In the genomic region with DNA sequence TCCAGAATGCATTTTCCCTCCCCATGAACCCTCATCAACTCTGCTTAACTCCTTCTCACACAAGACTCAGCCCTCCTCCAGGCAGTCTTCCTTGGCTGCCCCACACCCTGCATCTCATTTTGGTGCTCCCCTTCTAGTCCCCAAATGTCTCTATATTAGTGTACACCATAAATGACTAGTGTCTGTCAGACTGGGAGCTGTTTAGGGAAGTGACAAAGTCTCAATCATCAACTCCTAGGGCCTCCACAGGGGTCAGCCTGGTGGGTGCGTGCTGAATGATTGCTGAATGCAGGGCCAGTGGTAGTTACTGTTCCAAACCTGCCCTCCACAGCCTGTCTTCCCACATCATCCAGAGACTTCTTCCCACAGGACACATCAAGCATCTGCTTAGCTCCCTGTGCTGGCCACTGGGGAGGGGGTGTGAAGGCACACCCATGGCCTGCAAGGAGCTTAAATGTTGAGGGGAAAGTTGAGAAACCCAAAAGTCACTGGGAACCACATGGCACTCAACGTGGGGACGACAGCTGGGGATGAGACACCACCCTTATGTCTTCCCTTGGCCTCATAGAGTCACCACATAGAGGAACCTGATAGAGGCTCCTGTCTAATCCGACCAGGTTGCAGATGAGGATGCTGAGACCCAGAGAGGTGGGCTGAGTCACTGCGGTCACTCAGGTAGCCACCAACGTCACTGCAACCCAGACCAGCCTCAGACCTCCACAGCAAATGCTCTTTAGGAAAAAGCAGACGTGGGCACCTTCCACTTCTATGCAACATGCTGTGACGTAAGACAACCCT, we compare ENCODE assay signal across 11 cellular contexts.
DNase-seq lines count a peak whose midpoint lies in the region; ATAC-seq lines count a peak whose summit lies in the region.
"Had no signal": no experiment of that assay in that cellular context is flagged by ENCODE, and none has a peak within 500 bp of the region (broad histone marks: within the 10 kb centered on the region; RNA-seq: fewer than 3 reads in every experiment).

No MANE protein-coding gene starts in this region.

- no peaks in the 10 kb centered on the region for H3K36me3 Mint-ChIP-seq in activated CD4-positive, alpha-beta memory T cell treated with anti-CD3 and anti-CD28 coated beads for 36 hours
- H3K36me3 Mint-ChIP-seq in activated CD4-positive, alpha-beta memory T cell treated with anti-CD3 and anti-CD28 coated beads, Interleukin-2, amount 10 ng/mL, durations not matched to agents 7 days and 5 days (ENCODE audit: low read depth) = no peaks in the 10 kb centered on the region
- peaks cover 7 to 9% of the 10 kb centered on the region in 2 donors for H3K36me3 Mint-ChIP-seq in activated naive CD4-positive, alpha-beta T cell treated with anti-CD3 and anti-CD28 coated beads, Interleukin-2, amount 50 U/mL, for 72 hours
- H3K36me3 Mint-ChIP-seq in stimulated activated naive CD8-positive, alpha-beta T cell treated with anti-CD3 and anti-CD28 coated beads, Interleukin-15, Interleukin-2, amounts not matched to agents 100 ng/mL and 50 ng/mL, for 24 hours (ENCODE audit: low read depth) = no peaks in the 10 kb centered on the region
- H3K36me3 Mint-ChIP-seq: brain had no signal

- H3K4me3 Mint-ChIP-seq in activated CD4-positive, alpha-beta memory T cell treated with anti-CD3 and anti-CD28 coated beads for 36 hours = peak overlapping the region; percentile 42
- H3K4me3 Mint-ChIP-seq in activated CD4-positive, alpha-beta memory T cell treated with anti-CD3 and anti-CD28 coated beads, Interleukin-2, amount 10 ng/mL, durations not matched to agents 7 days and 5 days = no peak overlapping the region
- peak overlapping the region; percentile 71 for H3K4me3 Mint-ChIP-seq in stimulated activated naive CD8-positive, alpha-beta T cell treated with anti-CD3 and anti-CD28 coated beads, Interleukin-15, Interleukin-2, amounts not matched to agents 100 ng/mL and 50 ng/mL, for 24 hours
- H3K4me3 Mint-ChIP-seq: brain had no signal

- peak overlapping the region; percentile 16 for H3K27ac Mint-ChIP-seq in activated CD4-positive, alpha-beta memory T cell treated with anti-CD3 and anti-CD28 coated beads for 36 hours
- no peak overlapping the region for H3K27ac Mint-ChIP-seq in activated CD4-positive, alpha-beta memory T cell treated with anti-CD3 and anti-CD28 coated beads, Interleukin-2, amount 10 ng/mL, durations not matched to agents 7 days and 5 days
- peak overlapping the region; percentile 58 to 89 for H3K27ac Mint-ChIP-seq in activated naive CD4-positive, alpha-beta T cell treated with anti-CD3 and anti-CD28 coated beads, Interleukin-2, amount 50 U/mL, for 72 hours
- H3K27ac Mint-ChIP-seq in stimulated activated naive CD8-positive, alpha-beta T cell treated with anti-CD3 and anti-CD28 coated beads, Interleukin-15, Interleukin-2, amounts not matched to agents 100 ng/mL and 50 ng/mL, for 24 hours = peak overlapping the region; percentile 85

- peak; percentile 44 for DNase-seq in activated CD4-positive, alpha-beta memory T cell treated with anti-CD3 and anti-CD28 coated beads for 36 hours
- DNase-seq in activated CD4-positive, alpha-beta memory T cell treated with anti-CD3 and anti-CD28 coated beads, Interleukin-2, amount 10 ng/mL, durations not matched to agents 7 days and 5 days = no peak
- no peak for DNase-seq in activated naive CD4-positive, alpha-beta T cell treated with anti-CD3 and anti-CD28 coated beads, Interleukin-2, amount 50 U/mL, for 72 hours (ENCODE audit: low spot score in 2 of 2)
- no peak for DNase-seq in NCI-H2227 (lab: John Stamatoyannopoulos, UW; ENCODE audit: unreplicated experiment)
- no peak for DNase-seq in NCI-H345 (lab: John Stamatoyannopoulos, UW)
- DNase-seq in substantia nigra (lab: John Stamatoyannopoulos, UW) = no peak
- DNase-seq: NCI-H187, sigmoid colon had no signal

- H3K27ac ChIP-seq in substantia nigra (ENCODE audit: low read depth, low read length, poor library complexity, severe bottlenecking) = no peak overlapping the region
- H3K27ac ChIP-seq: sigmoid colon had no signal

- H3K9me3 Mint-ChIP-seq in activated CD4-positive, alpha-beta memory T cell treated with anti-CD3 and anti-CD28 coated beads for 36 hours = no peaks in the 10 kb centered on the region
- H3K9me3 Mint-ChIP-seq in activated CD4-positive, alpha-beta memory T cell treated with anti-CD3 and anti-CD28 coated beads, Interleukin-2, amount 10 ng/mL, durations not matched to agents 7 days and 5 days = no peaks in the 10 kb centered on the region
- peaks cover 0 to 5% of the 10 kb centered on the region in 2 donors for H3K9me3 Mint-ChIP-seq in activated naive CD4-positive, alpha-beta T cell treated with anti-CD3 and anti-CD28 coated beads, Interleukin-2, amount 50 U/mL, for 72 hours
- no peaks in the 10 kb centered on the region for H3K9me3 Mint-ChIP-seq in stimulated activated naive CD8-positive, alpha-beta T cell treated with anti-CD3 and anti-CD28 coated beads, Interleukin-15, Interleukin-2, amounts not matched to agents 100 ng/mL and 50 ng/mL, for 24 hours

- CTCF ChIA-PET in activated CD4-positive, alpha-beta memory T cell treated with anti-CD3 and anti-CD28 coated beads for 36 hours (lab: Charles Lee) = interaction anchor here (1.3 to 4.8 kb wide), 3 partner anchors 14 to 34 kb away, joined by 4 to 36 read pairs (median 27); no protein-coding TSS in a partner anchor
- CTCF ChIA-PET in activated CD4-positive, alpha-beta memory T cell treated with anti-CD3 and anti-CD28 coated beads, Interleukin-2, amount 10 ng/mL, durations not matched to agents 7 days and 5 days (lab: Charles Lee) = interaction anchor here (3.0 to 3.2 kb wide), 2 partner anchors 15 to 152 kb away, joined by 11 to 18 read pairs; no protein-coding TSS in a partner anchor

- ATAC-seq in HG03045 (IDR thresholded peaks at IDR 0.05; ENCODE audit: unreplicated experiment) = peak; percentile 35
- ATAC-seq in activated naive CD4-positive, alpha-beta T cell treated with anti-CD3 and anti-CD28 coated beads, Interleukin-2, amount 50 U/mL, for 72 hours = peak; percentile 54 to 55

- intact Hi-C loops in activated CD4-positive, alpha-beta memory T cell treated with anti-CD3 and anti-CD28 coated beads for 36 hours (cut with micrococcal nuclease) = loop anchor here (1.0 kb wide), 1 partner anchor 10 kb away; no protein-coding TSS in a partner anchor

- peaks cover 67% of the 10 kb centered on the region for H3K4me1 Mint-ChIP-seq in activated CD4-positive, alpha-beta memory T cell treated with anti-CD3 and anti-CD28 coated beads for 36 hours (ENCODE audit: low read depth)
- H3K4me1 Mint-ChIP-seq in activated CD4-positive, alpha-beta memory T cell treated with anti-CD3 and anti-CD28 coated beads, Interleukin-2, amount 10 ng/mL, durations not matched to agents 7 days and 5 days = peaks cover 48% of the 10 kb centered on the region
- peaks cover 18% of the 10 kb centered on the region for H3K4me1 Mint-ChIP-seq in stimulated activated naive CD8-positive, alpha-beta T cell treated with anti-CD3 and anti-CD28 coated beads, Interleukin-15, Interleukin-2, amounts not matched to agents 100 ng/mL and 50 ng/mL, for 24 hours (ENCODE audit: low read depth)

- POLR2A ChIA-PET in activated CD4-positive, alpha-beta memory T cell treated with anti-CD3 and anti-CD28 coated beads for 36 hours (lab: Charles Lee) = interaction anchor here (1.6 kb wide), 1 partner anchor 12 kb away, joined by 6 read pairs; no protein-coding TSS in a partner anchor
- POLR2A ChIA-PET in activated CD4-positive, alpha-beta memory T cell treated with anti-CD3 and anti-CD28 coated beads, Interleukin-2, amount 10 ng/mL, durations not matched to agents 7 days and 5 days (lab: Charles Lee) = no interaction called here

- H3K27me3 Mint-ChIP-seq in activated CD4-positive, alpha-beta memory T cell treated with anti-CD3 and anti-CD28 coated beads for 36 hours = peaks cover 2% of the 10 kb centered on the region
- peaks cover 29% of the 10 kb centered on the region for H3K27me3 Mint-ChIP-seq in activated CD4-positive, alpha-beta memory T cell treated with anti-CD3 and anti-CD28 coated beads, Interleukin-2, amount 10 ng/mL, durations not matched to agents 7 days and 5 days
- H3K27me3 Mint-ChIP-seq in stimulated activated naive CD8-positive, alpha-beta T cell treated with anti-CD3 and anti-CD28 coated beads, Interleukin-15, Interleukin-2, amounts not matched to agents 100 ng/mL and 50 ng/mL, for 24 hours = no peaks in the 10 kb centered on the region
